ENCODE assay signal across 23 cellular contexts in genomic region chr5:156456857-156457256, GRCh38.
"Had no signal": no experiment of that assay in that cellular context is flagged by ENCODE, and none has a peak within 500 bp of the region (broad histone marks: within the 10 kb centered on the region; RNA-seq: fewer than 3 reads in every experiment).

No MANE protein-coding gene starts in this region.

- ATAC-seq: activated T-cell treated with anti-CD3 and anti-CD28 coated beads, Interleukin-2, amount 50 U/mL, for 72 hours; heart right ventricle; left ventricle myocardium superior had no signal

- H3K4me1 ChIP-seq: adrenal gland, breast epithelium, tibial nerve, uterus had no signal

- H3K36me3 ChIP-seq: adrenal gland, breast epithelium, esophagus muscularis mucosa, heart right ventricle, tibial nerve, uterus, WERI-Rb-1 had no signal

- DNase-seq: activated CD4-positive, alpha-beta T cell treated with anti-CD3 and anti-CD28 coated beads for 1 hour; activated CD8-positive, alpha-beta memory T cell treated with anti-CD3 and anti-CD28 coated beads for 24 hours; activated effector memory CD4-positive, alpha-beta T cell treated with anti-CD3 and anti-CD28 coated beads, Interleukin-2, amount 50 U/mL, for 16 hours; activated naive CD4-positive, alpha-beta T cell treated with anti-CD3 and anti-CD28 coated beads, Interleukin-2, amount 50 U/mL, for 16 hours; activated T-cell treated with anti-CD3 and anti-CD28 coated beads, Interleukin-2, amount 50 U/mL, for 72 hours; adrenal gland; cerebellar nuclear complex; cortex of kidney; effector CD8-positive, alpha-beta T cell; heart right ventricle; kidney glomerular epithelial cell; left ventricle myocardium superior; nephron progenitor cell; nucleus accumbens; posterior cingulate gyrus; retina; stimulated activated CD8-positive, alpha-beta memory T cell treated with anti-CD3 and anti-CD28 coated beads, Interleukin-4, amount 100 ng/mL, for 48 hours; stimulated activated naive CD4-positive, alpha-beta T cell treated with Interleukin-2 at 50 U/mL for 16 hours; uterus; WERI-Rb-1 had no signal

- H3K9me3 ChIP-seq: adrenal gland, breast epithelium, esophagus muscularis mucosa, heart right ventricle, tibial nerve, uterus had no signal

- H3K4me3 ChIP-seq: adrenal gland, breast epithelium, esophagus muscularis mucosa, heart right ventricle, tibial nerve, uterus had no signal

- H3K27me3 ChIP-seq: adrenal gland, breast epithelium, esophagus muscularis mucosa, heart right ventricle, tibial nerve, uterus had no signal
